23 cellular contexts compared by ENCODE assay signal in genomic region chr5:168989731-168990505, GRCh38.
A peak's percentile ranks its signal among the peaks of the same experiment; 100 is the strongest.
DNase-seq lines count a peak whose midpoint lies in the region; ATAC-seq, FAIRE-seq and TF ChIP-seq lines count a peak whose summit lies in the region.
"Had no signal": no experiment of that assay in that cellular context is flagged by ENCODE, and none has a peak within 500 bp of the region (broad histone marks: within the 10 kb centered on the region; RNA-seq: fewer than 3 reads in every experiment).

No MANE protein-coding gene starts in this region.

- TF ChIP-seq CTCF in OCI-LY3 (IDR thresholded peaks at IDR 0.05; ENCODE audit: low read depth, low read length) (no peak), HepG2 (CRISPR knock-in tag; IDR thresholded peaks at IDR 0.05) (no peak), omental fat pad (IDR thresholded peaks at IDR 0.05) (no peak), SK-N-SH (IDR thresholded peaks at IDR 0.05) (no peak)

- H3K36me3 ChIP-seq in OCI-LY3 (replicated peaks; ENCODE audit: low read depth, low read length) (no peaks in the 10 kb centered on the region), HepG2 (replicated peaks in 1 of 2; ENCODE audit: control insufficient read depth in 1 of 2, insufficient read depth in 2 of 2, low read length in 2 of 2) (no peaks in the 10 kb centered on the region), SK-N-SH (replicated peaks in 1 of 2; ENCODE audit: control insufficient read depth in 1 of 2, insufficient read depth in 2 of 2, low read length in 1 of 2) (peaks cover 0 to 12% of the 10 kb centered on the region in 2 experiments)
- H3K36me3 ChIP-seq: HAP-1, SJSA1 had no signal

- H3K4me3 ChIP-seq in OCI-LY3 (ENCODE audit: low read length), result no peak overlapping the region
- no peak overlapping the region for H3K4me3 ChIP-seq in HepG2 (replicated peaks in 1 of 3; ENCODE audit: insufficient read depth in 1 of 3, low read depth in 2 of 3, low read length in 3 of 3)
- H3K4me3 ChIP-seq in SK-N-SH (ENCODE audit: low read depth in 2 of 2, low read length in 1 of 2), result no peak overlapping the region
- H3K4me3 ChIP-seq: HAP-1, SJSA1 had no signal

- peaks cover 48% of the 10 kb centered on the region for H3K27me3 ChIP-seq in OCI-LY3 (ENCODE audit: low read depth, low read length)
- H3K27me3 ChIP-seq in HepG2 (ENCODE audit: control insufficient read depth in 1 of 2, insufficient read depth in 2 of 2, low read length in 2 of 2), result peaks cover 2 to 52% of the 10 kb centered on the region in 2 experiments; a peak in 3 of 5 replicates
- no peaks in the 10 kb centered on the region for H3K27me3 ChIP-seq in SK-N-SH (ENCODE audit: insufficient read depth)
- H3K27me3 ChIP-seq: SJSA1 had no signal

- H3K27ac ChIP-seq in OCI-LY3 (ENCODE audit: low read length), result no peak overlapping the region
- H3K27ac ChIP-seq in HepG2 (ENCODE audit: extremely low read length, insufficient read depth, low read length), result no peak overlapping the region
- H3K27ac ChIP-seq in SK-N-SH (ENCODE audit: low read depth in 2 of 2, low read length in 1 of 2), result no peak overlapping the region
- H3K27ac ChIP-seq: SJSA1 had no signal

- H3K79me2 ChIP-seq in OCI-LY3 (ENCODE audit: low read length) (no peaks in the 10 kb centered on the region), HepG2 (ENCODE audit: insufficient read depth, low read length) (no peaks in the 10 kb centered on the region), SK-N-SH (ENCODE audit: insufficient read depth) (no peaks in the 10 kb centered on the region)

- BruUV-seq in HepG2 (replicated peaks; lab: Mats Ljungman, UMichigan), result no TSS peak

- FAIRE-seq in HepG2 (lab: Jason Lieb, UNC), result no peak
- FAIRE-seq: GM12892, GM18507 had no signal

- no peaks in the 10 kb centered on the region for H3K9me2 ChIP-seq in SK-N-SH

- no peak for TF ChIP-seq POLR2A in HepG2 (IDR thresholded peaks at IDR 0.05; ENCODE audit: insufficient read depth in 1 of 2, low read depth in 2 of 2, low read length in 2 of 2)

- TF ChIP-seq RAD21 in HepG2 (CRISPR knock-in tag; IDR thresholded peaks at IDR 0.05) (no peak), SK-N-SH (IDR thresholded peaks at IDR 0.05; ENCODE audit: low read length) (no peak)

- H4K20me1 ChIP-seq in OCI-LY3 (ENCODE audit: insufficient read depth, low read length) (no peaks in the 10 kb centered on the region), HepG2 (ENCODE audit: insufficient read depth, low read length) (no peaks in the 10 kb centered on the region), SK-N-SH (ENCODE audit: insufficient read depth) (no peaks in the 10 kb centered on the region)

- H2AFZ ChIP-seq in OCI-LY3 (ENCODE audit: low read depth, low read length), result no peak overlapping the region
- H2AFZ ChIP-seq in HepG2 (ENCODE audit: low read length), result no peak overlapping the region
- H2AFZ ChIP-seq in SK-N-SH (ENCODE audit: low read depth), result no peak overlapping the region

- H3K4me2 ChIP-seq in OCI-LY3 (ENCODE audit: low read length) (0 out of 2 replicates have a peak overlapping the region, but pooled peaks have one; percentile 5), HepG2 (ENCODE audit: low read depth, low read length) (no peak overlapping the region), SK-N-SH (no peak overlapping the region)

- in situ Hi-C loops in HepG2 (cut with HindIII; ENCODE audit: extremely low pct_ligation_motif_present, low pct_unique_long_range_greater_than_20kb), result loop anchor here (5.0 to 25.0 kb wide), 2 partner anchors 312 to 597 kb away; partner anchors contain the start of genes SLIT3 and SPDL1
- in situ Hi-C loops in ACHN (cut with HindIII; ENCODE audit: low pct_ligation_motif_present, low pct_unique_long_range_greater_than_20kb, low sequenced_read_pairs), result no loop called here

- intact Hi-C loops in HepG2 (cut with micrococcal nuclease; ENCODE audit: unreplicated experiment), result loop anchor here (5.0 kb wide), 1 partner anchor 992 kb away; the partner anchor contains the start of gene INSYN2B

- ATAC-seq in HepG2, result peak; percentile 65; the same call in 2 of the 3 replicates
- no peak for ATAC-seq in omental fat pad (ENCODE audit: low FRiP score)

- CTCF ChIA-PET in HepG2 (lab: Yijun Ruan, JAX; ENCODE audit: low intra/inter-chr PET ratio, low total read pairs) (interaction anchor here (0.8 to 2.8 kb wide), 2 partner anchors 313 kb away, joined by 3 to 15 read pairs; no protein-coding TSS in a partner anchor), SK-N-SH (lab: Yijun Ruan, JAX) (interaction anchor here (0.7 to 6.5 kb wide), 12 partner anchors 10 to 558 kb away, joined by 3 to 97 read pairs (median 4); partner anchors contain the start of gene SLIT3)

- TF ChIP-seq EP300 in HepG2 (IDR thresholded peaks at IDR 0.05; ENCODE audit: low read depth in 2 of 2, low read length in 2 of 2), result no peak
- no peak for TF ChIP-seq EP300 in HepG2 (CRISPR knock-in tag; IDR thresholded peaks at IDR 0.05; ENCODE audit: borderline replicate concordance)
- no peak for TF ChIP-seq EP300 in SK-N-SH (IDR thresholded peaks at IDR 0.05; ENCODE audit: borderline replicate concordance in 1 of 2, low read depth in 1 of 2, low read length in 1 of 2)

- no peak overlapping the region for H3K9ac ChIP-seq in OCI-LY3 (ENCODE audit: low read length)
- H3K9ac ChIP-seq in HepG2 (ENCODE audit: insufficient read depth, low read depth, low read length), result no peak overlapping the region
- no peak overlapping the region for H3K9ac ChIP-seq in SK-N-SH

- H3K4me1 ChIP-seq in OCI-LY3 (ENCODE audit: low read length), result peaks cover 13% of the 10 kb centered on the region
- H3K4me1 ChIP-seq in HepG2 (ENCODE audit: insufficient read depth, low read length), result peaks cover 8% of the 10 kb centered on the region; the same call in 1 of the 2 replicates
- H3K4me1 ChIP-seq in SK-N-SH (ENCODE audit: control insufficient read depth in 1 of 2, insufficient read depth in 2 of 2, low read depth in 1 of 2, low read length in 1 of 2), result peaks cover 0 to 50% of the 10 kb centered on the region in 2 experiments; a peak in 2 of 4 replicates

- peak; percentile 6 for DNase-seq in NCI-H510A treated with DMSO at 0.1 percent for 48 hours (lab: John Stamatoyannopoulos, UW)
- DNase-seq in NCI-H510A (lab: John Stamatoyannopoulos, UW), result no peak
- DNase-seq in HepG2 (ENCODE audit: low spot score), result peak; percentile 32
- no peak for DNase-seq in omental fat pad (ENCODE audit: low spot score)
- no peak for DNase-seq in ACHN
- no peak for DNase-seq in stimulated activated CD4-positive, alpha-beta T cell treated with anti-CD3 and anti-CD28 coated beads, Interleukin-4, amount 100 ng/mL, for 24 hours
- no peak for DNase-seq in SK-N-SH
- DNase-seq: 8988T; Calu3; CD4-positive, alpha-beta T cell; GF-D8; IMR-90; NCI-H1092 treated with DMSO at 0.1 percent for 48 hours; NCI-H146; NCI-H2029 treated with DMSO at 0.1 percent for 48 hours; NCI-H446 treated with DMSO at 0.1 percent for 48 hours; NCI-H748 treated with DMSO at 0.1 percent for 48 hours; SW 1271 had no signal

- POLR2A ChIA-PET in HepG2 (lab: Yijun Ruan, JAX) (no interaction called here), SK-N-SH (lab: Yijun Ruan, JAX) (no interaction called here)

- H3K9me3 ChIP-seq in OCI-LY3 (ENCODE audit: insufficient read depth, low read length) (no peaks in the 10 kb centered on the region), HepG2 (ENCODE audit: low read length) (no peaks in the 10 kb centered on the region), SK-N-SH (no peaks in the 10 kb centered on the region)
- H3K9me3 ChIP-seq: HAP-1, SJSA1 had no signal

- H3F3A ChIP-seq in SK-N-SH (replicated peaks; ENCODE audit: insufficient read depth), result no peaks in the 10 kb centered on the region

- WGBS in HepG2 (ENCODE audit: low lambda C conversion rate), result 3% methylated on average over 8 of the region's 8 CpGs
- WGBS in SK-N-SH (ENCODE audit: low lambda C conversion rate), result 87% methylated on average over 8 of the region's 8 CpGs

TF ChIP-seq in HepG2, 621 proteins besides CTCF, POLR2A, EP300 and RAD21 (continues in another document):
- TF ChIP-seq TBX2 (CRISPR knock-in tag; IDR thresholded peaks at IDR 0.05; ENCODE audit: borderline replicate concordance) (peak; percentile 59), ZXDC (CRISPR knock-in tag; IDR thresholded peaks at IDR 0.05) (no peak)

TF ChIP-seq in SK-N-SH, 30 proteins besides CTCF, POLR2A, EP300 and RAD21:
- TF ChIP-seq YY1 (IDR thresholded peaks at IDR 0.05; ENCODE audit: low read depth) (no peak), TAF1 (IDR thresholded peaks at IDR 0.05; ENCODE audit: borderline replicate concordance, low read depth, low read length) (no peak), SMC3 (IDR thresholded peaks at IDR 0.05; ENCODE audit: low read depth, low read length) (no peak), FOXM1 (IDR thresholded peaks at IDR 0.05; ENCODE audit: low read depth) (no peak), SIN3A (IDR thresholded peaks at IDR 0.05; ENCODE audit: borderline replicate concordance, low read depth, low read length) (no peak), NRF1 (IDR thresholded peaks at IDR 0.05; ENCODE audit: low read depth, low read length) (no peak), USF2 (IDR thresholded peaks at IDR 0.05; ENCODE audit: borderline replicate concordance, low read depth, low read length) (no peak), MXI1 (IDR thresholded peaks at IDR 0.05; ENCODE audit: low read depth, low read length) (no peak), IRF3 (IDR thresholded peaks at IDR 0.05; ENCODE audit: low read depth, low read length) (no peak), POLR2AphosphoS5 (IDR thresholded peaks at IDR 0.05; ENCODE audit: low read depth, low read length) (no peak), MEF2A (IDR thresholded peaks at IDR 0.05; ENCODE audit: borderline replicate concordance, low read depth) (no peak)

Comparison
In these comparisons a context has a peak if more than half of its experiments do, and no peak if none do; other contexts are left out.
1. DNase-seq: peak in NCI-H510A treated with DMSO at 0.1 percent for 48 hours (single experiment) and HepG2 (single experiment); none in NCI-H510A (single experiment), omental fat pad (single experiment), ACHN (single experiment), stimulated activated CD4-positive, alpha-beta T cell treated with anti-CD3 and anti-CD28 coated beads, Interleukin-4, amount 100 ng/mL, for 24 hours (single experiment) and SK-N-SH (single experiment).